ENCODE assay signal across 11 cellular contexts in genomic region chr20:1415667-1416468, GRCh38. TPM values are rescaled to one million over a fixed set of nuclear protein-coding genes. Genes with fewer than 3 reads are reported as not detected.
DNase-seq lines count a peak whose midpoint lies in the region; ATAC-seq and TF ChIP-seq lines count a peak whose summit lies in the region.
"Had no signal": no experiment of that assay in that cellular context is flagged by ENCODE, and none has a peak within 500 bp of the region (broad histone marks: within the 10 kb centered on the region; RNA-seq: fewer than 3 reads in every experiment).

No MANE protein-coding gene starts in this region.

- CTCF ChIA-PET in BJ (lab: Yijun Ruan, JAX), result interaction anchor here (1.3 to 1.4 kb wide), 2 partner anchors 9 to 11 kb away, joined by 3 to 5 read pairs; no protein-coding TSS in a partner anchor

- no peak for TF ChIP-seq EP300 in esophagus muscularis mucosa (IDR thresholded peaks at IDR 0.05)

- H3K27ac ChIP-seq in left lung (peak overlapping the region in 1 of 2 donors; percentile 13), esophagus muscularis mucosa (replicated peaks in 1 of 4) (no peak overlapping the region)
- H3K27ac ChIP-seq: pancreas had no signal

- DNase-seq in BJ (ENCODE audit: low read depth), result peak; percentile 70
- peak; percentile 100 for DNase-seq in HT1080 (ENCODE audit: low read depth)
- peak; percentile 73 for DNase-seq in amniotic stem cell (lab: John Stamatoyannopoulos, UW)
- DNase-seq in left lung, result peak in 1 of 2 donors; percentile 57
- DNase-seq in esophagus muscularis mucosa (ENCODE audit: extremely low spot score), result no peak
- DNase-seq in SKM-1 treated with dmso at 0.1 percent for 144 hours (lab: John Stamatoyannopoulos, UW; ENCODE audit: unreplicated experiment), result no peak
- DNase-seq in activated CD4-positive, alpha-beta T cell treated with anti-CD3 and anti-CD28 coated beads, Interleukin-2, amount 50 U/mL, for 4 hours, result no peak
- no peak for DNase-seq in NCI-H1092 treated with DMSO at 0.1 percent for 48 hours (lab: John Stamatoyannopoulos, UW)
- DNase-seq: NCI-H2171; pancreas; stimulated activated naive B cell treated with anti-CD40 and anti-IgM and Interleukin-4, amounts not matched to agents 10 μg/mL and 1 μg/mL and 100 μg/mL, for 72 hours had no signal

- POLR2A ChIA-PET in BJ (lab: Charles Lee), result no interaction called here

- H3K27me3 ChIP-seq in BJ (ENCODE audit: control insufficient read depth, insufficient read depth, low read length) (no peaks in the 10 kb centered on the region), left lung (no peaks in the 10 kb centered on the region), esophagus muscularis mucosa (peaks cover 0 to 24% (median 0%) of the 10 kb centered on the region in 4 donors)
- H3K27me3 ChIP-seq: pancreas had no signal

- H3K4me3 ChIP-seq in BJ (ENCODE audit: low read depth, low read length) (no peak overlapping the region), left lung (no peak overlapping the region), esophagus muscularis mucosa (no peak overlapping the region)
- H3K4me3 ChIP-seq: pancreas had no signal

- TF ChIP-seq CTCF in BJ (IDR thresholded peaks at IDR 0.05; ENCODE audit: insufficient read depth, low read depth, low read length) (no peak), left lung (IDR thresholded peaks at IDR 0.05) (no peak), esophagus muscularis mucosa (IDR thresholded peaks at IDR 0.05) (no peak)

- intact Hi-C loops in left lung (cut with DNase I), result no loop called here
- intact Hi-C loops in esophagus muscularis mucosa (cut with DNase I), result no loop called here

- H3K9me3 ChIP-seq in left lung, result peaks cover 0 to 8% of the 10 kb centered on the region in 2 donors
- H3K9me3 ChIP-seq in esophagus muscularis mucosa, result peaks cover 0 to 6% (median 3%) of the 10 kb centered on the region in 4 donors
- H3K9me3 ChIP-seq: pancreas had no signal

- H3K4me1 ChIP-seq in left lung (no peaks in the 10 kb centered on the region), esophagus muscularis mucosa (no peaks in the 10 kb centered on the region)
- H3K4me1 ChIP-seq: pancreas had no signal

- TF ChIP-seq POLR2A in esophagus muscularis mucosa (IDR thresholded peaks at IDR 0.05; ENCODE audit: low read depth), result no peak

- ATAC-seq in left lung, result peak; percentile 70

- H3K36me3 ChIP-seq in BJ (ENCODE audit: control insufficient read depth, insufficient read depth, low read length) (no peaks in the 10 kb centered on the region), left lung (no peaks in the 10 kb centered on the region), esophagus muscularis mucosa (no peaks in the 10 kb centered on the region)
- H3K36me3 ChIP-seq: pancreas had no signal

- 68% methylated on average over 8 of the region's 8 CpGs for WGBS in esophagus muscularis mucosa

RNA-seq across cellular contexts. Expression of gene FKBP1A, which starts 23.0 kb away (rescaled TPM):
- polyA plus RNA-seq in BJ (2011; rRNA removed), result 476 and 549 TPM in 2 replicates
- 190 and 274 TPM in 2 replicates for polyA minus RNA-seq in BJ (2011; rRNA and poly(A)+ RNA removed)
- 181 and 419 TPM in 2 replicates for total RNA-seq in HT1080 (2014; rRNA removed; shearing (Covaris generic))
- polyA plus RNA-seq in HT1080 (2015; cell fraction: cytosol; rRNA removed), result 989 and 1,085 TPM in 2 replicates
- polyA plus RNA-seq in HT1080 (2015; cell fraction: nucleus; rRNA removed), result 339 and 396 TPM in 2 replicates
- 100 to 1,000 TPM; 278 to 385 TPM for total RNA-seq in left lung
- 10 to 100 TPM; 84.3 to 99.2 (median 89.8) TPM for total RNA-seq in esophagus muscularis mucosa

RNA-seq across cellular contexts. Expression of gene NSFL1C, which starts 50.8 kb away (rescaled TPM):
- 27.7 and 32.4 TPM in 2 replicates for polyA plus RNA-seq in BJ (2011; rRNA removed)
- polyA minus RNA-seq in BJ (2011; rRNA and poly(A)+ RNA removed), result 21.3 and 22.2 TPM in 2 replicates
- 34.6 and 48.4 TPM in 2 replicates for total RNA-seq in HT1080 (2014; rRNA removed; shearing (Covaris generic))
- polyA plus RNA-seq in HT1080 (2015; cell fraction: cytosol; rRNA removed), result 54.1 and 56.8 TPM in 2 replicates
- 81.5 and 91.4 TPM in 2 replicates for polyA plus RNA-seq in HT1080 (2015; cell fraction: nucleus; rRNA removed)
- total RNA-seq in left lung, result 10 to 100 TPM; 60.5 to 96.9 TPM
- 10 to 100 TPM; 33.6 to 62.4 (median 43.6) TPM for total RNA-seq in esophagus muscularis mucosa

Comparison
In these comparisons a context has a peak if more than half of its experiments do, and no peak if none do; other contexts are left out.
1. DNase-seq: peak in BJ (single experiment), HT1080 (single experiment) and amniotic stem cell (single experiment); none in esophagus muscularis mucosa (single experiment), SKM-1 treated with dmso at 0.1 percent for 144 hours (single experiment), activated CD4-positive, alpha-beta T cell treated with anti-CD3 and anti-CD28 coated beads, Interleukin-2, amount 50 U/mL, for 4 hours (0 of 2) and NCI-H1092 treated with DMSO at 0.1 percent for 48 hours (single experiment).